ENCODE assay signal across 8 cellular contexts in genomic region chr10:100046088-100046487, GRCh38. TPM values are rescaled to one million over a fixed set of nuclear protein-coding genes. Genes with fewer than 3 reads are reported as not detected.
A peak's percentile ranks its signal among the peaks of the same experiment; 100 is the strongest.
DNase-seq lines count a peak whose midpoint lies in the region; ATAC-seq, FAIRE-seq and TF ChIP-seq lines count a peak whose summit lies in the region.

No MANE protein-coding gene starts in this region.

- FAIRE-seq in kidney (lab: Jason Lieb, UNC) = no peak

- no peaks in the 10 kb centered on the region for H3K27me3 Mint-ChIP-seq in activated B cell treated with CpG ODN at 0.5 μM for 24 hours

- intact Hi-C loops in activated B cell treated with CpG ODN at 0.5 μM for 24 hours (cut with micrococcal nuclease) = loop anchor here (1.0 to 10.0 kb wide), 4 partner anchors 37 to 611 kb away; partner anchors contain the start of genes DNMBP and GOT1
- intact Hi-C loops in kidney (cut with DNase I) = no loop called here

- H3K9ac ChIP-seq in kidney (ENCODE audit: low read length in 2 of 2) = no peak overlapping the region

- no peak overlapping the region for H3K4me3 Mint-ChIP-seq in activated B cell treated with CpG ODN at 0.5 μM for 24 hours

- H3K9me3 ChIP-seq in kidney (ENCODE audit: control insufficient read depth in 1 of 2, low read length in 2 of 2) = no peaks in the 10 kb centered on the region

- peaks cover 6% of the 10 kb centered on the region for H3K4me1 Mint-ChIP-seq in activated B cell treated with CpG ODN at 0.5 μM for 24 hours

- ATAC-seq in HG02623 (IDR thresholded peaks at IDR 0.05; ENCODE audit: unreplicated experiment) = peak; percentile 74
- peak; percentile 73 for ATAC-seq in activated B cell treated with CpG ODN at 0.5 μM for 24 hours (ENCODE audit: low read depth)
- no peak for ATAC-seq in GM19452 (IDR thresholded peaks at IDR 0.05; ENCODE audit: unreplicated experiment)

- POLR2A ChIA-PET in activated B cell treated with CpG ODN at 0.5 μM for 24 hours (lab: Charles Lee) = interaction anchor here (1.2 kb wide), 1 partner anchor 32 kb away, joined by 3 read pairs; no protein-coding TSS in a partner anchor

- peaks cover 0 to 7% of the 10 kb centered on the region in 2 donors for H3K4me1 ChIP-seq in kidney (ENCODE audit: control insufficient read depth in 1 of 2, insufficient read depth in 1 of 2, low read depth in 1 of 2, low read length in 2 of 2)

- no peak overlapping the region for H3K27ac Mint-ChIP-seq in activated B cell treated with CpG ODN at 0.5 μM for 24 hours

- H3K4me3 ChIP-seq in cardiac fibroblast (replicated peaks in 1 of 2; ENCODE audit: low read depth in 2 of 2, low read length in 2 of 2) (no peak overlapping the region), kidney (ENCODE audit: low read length in 2 of 2) (no peak overlapping the region)

- TF ChIP-seq CTCF in activated B cell treated with CpG ODN at 0.5 μM for 24 hours (IDR thresholded peaks at IDR 0.05) (peak; percentile 81), cardiac fibroblast (IDR thresholded peaks at IDR 0.05; ENCODE audit: low read depth, low read length) (peak; percentile 96), kidney (IDR thresholded peaks at IDR 0.05; ENCODE audit: borderline replicate concordance, extremely low read depth, insufficient read depth) (peak; percentile 98)

- DNase-seq in EL = peak; percentile 83
- peak; percentile 79 for DNase-seq in NCI-H2227 (lab: John Stamatoyannopoulos, UW; ENCODE audit: unreplicated experiment)
- peak; percentile 75 for DNase-seq in activated B cell treated with CpG ODN at 0.5 μM for 24 hours
- DNase-seq in cardiac fibroblast (ENCODE audit: low read depth in 2 of 2) = peak; percentile 91
- peak; percentile 92 for DNase-seq in kidney
- peak; percentile 76 to 90 (median 81) for DNase-seq in stimulated activated CD4-positive, alpha-beta T cell treated with anti-CD3 and anti-CD28 coated beads, Interleukin-1b, Interleukin-23, amount 100 ng/mL, for 24 hours (ENCODE audit: low read depth in 4 of 4, low spot score in 1 of 4)

- H3K27ac ChIP-seq in kidney (ENCODE audit: low read depth in 2 of 2, low read length in 2 of 2) = no peak overlapping the region

- CTCF ChIA-PET in activated B cell treated with CpG ODN at 0.5 μM for 24 hours (lab: Charles Lee) = interaction anchor here (0.7 to 8.1 kb wide), 35 partner anchors 9 to 218 kb away, joined by 3 to 237 read pairs (median 4); partner anchors contain the start of gene DNMBP

- no peaks in the 10 kb centered on the region for H3K36me3 Mint-ChIP-seq in activated B cell treated with CpG ODN at 0.5 μM for 24 hours (ENCODE audit: low read depth)

- no peaks in the 10 kb centered on the region for H3K36me3 ChIP-seq in kidney (ENCODE audit: control insufficient read depth in 1 of 2, insufficient read depth in 2 of 2, low read length in 2 of 2)

- H3K9me3 Mint-ChIP-seq in activated B cell treated with CpG ODN at 0.5 μM for 24 hours = no peaks in the 10 kb centered on the region

RNA-seq across cellular contexts. Expression of gene CPN1, which starts 35.6 kb away (rescaled TPM):
- total RNA-seq in activated B cell treated with CpG ODN at 0.5 μM for 24 hours = not detected in 2 replicates
- total RNA-seq in kidney = not detected
- 0.43 TPM for polyA plus RNA-seq in kidney (ENCODE audit: insufficient read depth, low read depth, low replicate concordance)

RNA-seq across cellular contexts. Expression of gene DNMBP, which starts 36.3 kb away (rescaled TPM):
- total RNA-seq in activated B cell treated with CpG ODN at 0.5 μM for 24 hours (12.5 and 13.1 TPM in 2 replicates), kidney (23.7 TPM)
- polyA plus RNA-seq in kidney (ENCODE audit: insufficient read depth, low read depth, low replicate concordance) = 11.6 TPM
